In the genomic region with DNA sequence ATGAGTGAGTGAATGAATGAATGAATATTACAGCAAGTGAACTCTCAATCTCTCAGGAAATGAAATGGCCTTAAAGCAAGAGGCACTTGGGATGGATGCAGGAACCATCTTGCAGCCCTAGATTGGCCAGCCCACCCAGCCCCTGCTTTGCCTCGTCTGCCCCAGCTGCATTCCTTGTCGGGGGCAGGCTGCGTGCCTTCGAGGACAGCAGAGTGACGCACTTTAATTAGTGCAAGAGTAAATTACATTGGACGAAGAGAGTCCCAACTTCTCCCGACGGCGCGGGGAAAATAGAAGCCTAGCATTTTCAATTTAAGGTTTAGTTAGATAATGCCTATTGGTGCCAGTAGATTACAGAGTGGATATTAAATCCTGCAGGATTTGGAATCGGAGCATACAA, we compare ENCODE assay signal across 29 cellular contexts. TPM values are rescaled to one million over a fixed set of nuclear protein-coding genes. Genes with fewer than 3 reads are reported as not detected.
"Had no signal": no experiment of that assay in that cellular context is flagged by ENCODE, and none has a peak within 500 bp of the region (broad histone marks: within the 10 kb centered on the region; RNA-seq: fewer than 3 reads in every experiment).

No MANE protein-coding gene starts in this region.

- H3K4me3 ChIP-seq: neural progenitor cell, pancreas, prostate gland, right lobe of liver, sigmoid colon, stomach, thoracic aorta, thyroid gland, tibial nerve, upper lobe of left lung, vagina had no signal

- H3K27ac ChIP-seq: neural progenitor cell, pancreas, prostate gland, right lobe of liver, sigmoid colon, stomach, thoracic aorta, thyroid gland, tibial nerve, upper lobe of left lung, vagina had no signal

- H3K27ac Mint-ChIP-seq: naive thymus-derived CD4-positive, alpha-beta T cell; natural killer cell; nephron; neural progenitor cell; stimulated activated effector memory CD8-positive, alpha-beta T cell treated with anti-CD3 and anti-CD28 coated beads, Interleukin-12 subunit alpha, Interleukin-12 subunit beta, amount 100 ng/mL, for 72 hours; stimulated activated naive B cell treated with anti-CD40 and anti-IgM and Interleukin-4, amounts not matched to agents 10 μg/mL and 1 μg/mL and 100 μg/mL, for 72 hours; stimulated activated naive CD8-positive, alpha-beta T cell treated with anti-CD3 and anti-CD28 coated beads, Interleukin-15, Interleukin-2, amounts not matched to agents 100 ng/mL and 50 ng/mL, for 24 hours had no signal

- H3K27me3 ChIP-seq: pancreas, right lobe of liver, thyroid gland, upper lobe of left lung, vagina had no signal

- H3K36me3 Mint-ChIP-seq: naive thymus-derived CD4-positive, alpha-beta T cell; natural killer cell; stimulated activated effector memory CD8-positive, alpha-beta T cell treated with anti-CD3 and anti-CD28 coated beads, Interleukin-12 subunit alpha, Interleukin-12 subunit beta, amount 100 ng/mL, for 72 hours; stimulated activated naive B cell treated with anti-CD40 and anti-IgM and Interleukin-4, amounts not matched to agents 10 μg/mL and 1 μg/mL and 100 μg/mL, for 72 hours had no signal

- H3K9me3 Mint-ChIP-seq: natural killer cell; stimulated activated effector memory CD8-positive, alpha-beta T cell treated with anti-CD3 and anti-CD28 coated beads, Interleukin-12 subunit alpha, Interleukin-12 subunit beta, amount 100 ng/mL, for 72 hours; stimulated activated naive B cell treated with anti-CD40 and anti-IgM and Interleukin-4, amounts not matched to agents 10 μg/mL and 1 μg/mL and 100 μg/mL, for 72 hours; stimulated activated naive CD8-positive, alpha-beta T cell treated with anti-CD3 and anti-CD28 coated beads, Interleukin-15, Interleukin-2, amounts not matched to agents 100 ng/mL and 50 ng/mL, for 24 hours had no signal

- ATAC-seq: naive thymus-derived CD4-positive, alpha-beta T cell; natural killer cell; pancreas; right cardiac atrium; right lobe of liver; stimulated activated effector memory CD8-positive, alpha-beta T cell treated with anti-CD3 and anti-CD28 coated beads, Interleukin-12 subunit alpha, Interleukin-12 subunit beta, amount 100 ng/mL, for 72 hours; stimulated activated naive B cell treated with anti-CD40 and anti-IgM and Interleukin-4, amounts not matched to agents 10 μg/mL and 1 μg/mL and 100 μg/mL, for 72 hours had no signal

- DNase-seq: naive thymus-derived CD4-positive, alpha-beta T cell; natural killer cell; occipital lobe; pancreas; retina; right cardiac atrium; right lobe of liver; sigmoid colon; small intestine; stimulated activated CD4-positive, alpha-beta T cell treated with anti-CD3 and anti-CD28 coated beads, Interleukin-15, amount 100 ng/mL, for 24 hours; stimulated activated CD4-positive, alpha-beta T cell treated with anti-CD3 and anti-CD28 coated beads, Interleukin-2, amount 100 ng/mL, for 24 hours; stimulated activated CD4-positive, alpha-beta T cell treated with anti-CD3 and anti-CD28 coated beads, Interleukin-2, amount 100 ng/mL, for 48 hours; stimulated activated CD4-positive, alpha-beta T cell treated with anti-CD3 and anti-CD28 coated beads, Interleukin-4, amount 100 ng/mL, for 24 hours; stimulated activated naive B cell treated with anti-CD40 and anti-IgM and Interleukin-4, amounts not matched to agents 10 μg/mL and 1 μg/mL and 100 μg/mL, for 72 hours; stimulated activated naive CD4-positive, alpha-beta T cell treated with Interleukin-2 at 50 U/mL for 16 hours; stomach; thyroid gland; trophoblast cell; upper lobe of left lung had no signal

- H3K9me3 ChIP-seq: pancreas, prostate gland, right lobe of liver, sigmoid colon, stomach, thoracic aorta, thyroid gland, tibial nerve, upper lobe of left lung, vagina had no signal

- H3K4me3 Mint-ChIP-seq: naive thymus-derived CD4-positive, alpha-beta T cell; natural killer cell; nephron; neural progenitor cell; stimulated activated effector memory CD8-positive, alpha-beta T cell treated with anti-CD3 and anti-CD28 coated beads, Interleukin-12 subunit alpha, Interleukin-12 subunit beta, amount 100 ng/mL, for 72 hours; stimulated activated naive B cell treated with anti-CD40 and anti-IgM and Interleukin-4, amounts not matched to agents 10 μg/mL and 1 μg/mL and 100 μg/mL, for 72 hours; stimulated activated naive CD8-positive, alpha-beta T cell treated with anti-CD3 and anti-CD28 coated beads, Interleukin-15, Interleukin-2, amounts not matched to agents 100 ng/mL and 50 ng/mL, for 24 hours had no signal

- H3K4me1 ChIP-seq: pancreas, prostate gland, right lobe of liver, sigmoid colon, stomach, thyroid gland, upper lobe of left lung, vagina had no signal

- H3K36me3 ChIP-seq: neural progenitor cell, pancreas, prostate gland, right lobe of liver, sigmoid colon, stomach, thoracic aorta, thyroid gland, tibial nerve, upper lobe of left lung, vagina had no signal

- H3K4me1 Mint-ChIP-seq: naive thymus-derived CD4-positive, alpha-beta T cell; natural killer cell; nephron; stimulated activated naive B cell treated with anti-CD40 and anti-IgM and Interleukin-4, amounts not matched to agents 10 μg/mL and 1 μg/mL and 100 μg/mL, for 72 hours had no signal

RNA-seq across cellular contexts. Expression of a gene that starts 33.9 kb away (rescaled TPM):
- total RNA-seq: naive thymus-derived CD4-positive, alpha-beta T cell; natural killer cell; osteocyte; pulmonary artery endothelial cell had no signal
